Comparison of ENCODE assay signal across 7 cellular contexts in the genomic region with DNA sequence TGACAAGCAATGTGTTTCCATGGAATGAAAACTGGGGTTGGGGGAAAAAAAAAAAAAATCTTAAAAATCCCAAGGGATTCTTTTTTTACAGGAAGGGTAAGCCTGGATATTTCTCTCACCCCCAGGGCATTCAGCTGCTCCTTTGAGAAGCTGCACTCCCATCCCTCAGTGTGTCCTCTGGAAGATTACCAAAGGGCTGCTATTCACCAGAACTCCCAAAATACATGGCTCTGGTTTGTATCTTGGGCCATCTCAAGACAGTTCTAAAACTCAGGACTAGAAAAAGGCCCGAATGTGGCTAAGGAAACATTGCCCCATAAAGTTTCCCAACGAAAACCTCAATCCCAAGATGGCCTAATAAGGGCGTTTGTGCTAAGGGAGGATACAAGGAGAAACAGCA. TPM values are rescaled to one million over a fixed set of nuclear protein-coding genes. Genes with fewer than 3 reads are reported as not detected.
DNase-seq lines count a peak whose midpoint lies in the region; ATAC-seq, FAIRE-seq and TF ChIP-seq lines count a peak whose summit lies in the region.
"Not testable (repeated sequence)": the region's sequence is repeated elsewhere in the genome, so short reads cannot be mapped to it uniquely, and the experiment has no call there.

No MANE protein-coding gene starts in this region.

- H3K79me2 ChIP-seq in OCI-LY3 (ENCODE audit: low read length): peaks cover 56% of the 10 kb centered on the region
- H3K79me2 ChIP-seq in GM12878 (ENCODE audit: control insufficient read depth, insufficient read depth, low read length): peaks cover 11% of the 10 kb centered on the region
- peaks cover 13% of the 10 kb centered on the region for H3K79me2 ChIP-seq in neural cell (replicated peaks; ENCODE audit: insufficient read depth, low read length)

- H3K4me3 ChIP-seq in HUES48 (ENCODE audit: low read depth, low read length) (peak overlapping the region; percentile 78), OCI-LY3 (ENCODE audit: low read length) (peak overlapping the region; percentile 81), GM12878 (peak overlapping the region; percentile 69), iPS-11a (ENCODE audit: low read depth, low read length) (peak overlapping the region; percentile 67), neural cell (ENCODE audit: low read length) (peak overlapping the region; percentile 66)

- ATAC-seq in GM12878: not testable (repeated sequence)

- not testable (repeated sequence) for H2AFZ ChIP-seq in OCI-LY3 (ENCODE audit: low read depth, low read length); GM12878 (ENCODE audit: control insufficient read depth, low read depth, low read length); neural cell (ENCODE audit: low read depth, low read length)

- in situ Hi-C loops in GM12878 (cut with MboI): not testable (repeated sequence)

- CTCF ChIA-PET in Calu3 (lab: Charles Lee); activated CD4-positive, alpha-beta memory T cell treated with anti-CD3 and anti-CD28 coated beads, Interleukin-2, amount 10 ng/mL, durations not matched to agents 7 days and 5 days (lab: Charles Lee); GM12878 (lab: Yijun Ruan, JAX): not testable (repeated sequence)

- H3K27me3 Mint-ChIP-seq in Calu3 (ENCODE audit: unreplicated experiment); activated CD4-positive, alpha-beta memory T cell treated with anti-CD3 and anti-CD28 coated beads, Interleukin-2, amount 10 ng/mL, durations not matched to agents 7 days and 5 days: not testable (repeated sequence)

- not testable (repeated sequence) for BruUV-seq in Calu3 (replicated peaks; lab: Mats Ljungman, UMichigan); GM12878 (replicated peaks; lab: Mats Ljungman, UMichigan)

- H3K4me3 Mint-ChIP-seq in Calu3 (ENCODE audit: low read depth, unreplicated experiment): peak overlapping the region; percentile 79
- peak overlapping the region; percentile 90 for H3K4me3 Mint-ChIP-seq in activated CD4-positive, alpha-beta memory T cell treated with anti-CD3 and anti-CD28 coated beads, Interleukin-2, amount 10 ng/mL, durations not matched to agents 7 days and 5 days

- peaks cover 22% of the 10 kb centered on the region for H3K4me1 Mint-ChIP-seq in Calu3 (ENCODE audit: low read depth, unreplicated experiment)
- H3K4me1 Mint-ChIP-seq in activated CD4-positive, alpha-beta memory T cell treated with anti-CD3 and anti-CD28 coated beads, Interleukin-2, amount 10 ng/mL, durations not matched to agents 7 days and 5 days: peaks cover 30% of the 10 kb centered on the region

- H3K9me3 Mint-ChIP-seq in Calu3 (ENCODE audit: low read depth, unreplicated experiment); activated CD4-positive, alpha-beta memory T cell treated with anti-CD3 and anti-CD28 coated beads, Interleukin-2, amount 10 ng/mL, durations not matched to agents 7 days and 5 days: not testable (repeated sequence)

- H3K27ac ChIP-seq in HUES48 (ENCODE audit: low read depth, low read length); OCI-LY3 (ENCODE audit: low read length); GM12878 (ENCODE audit: control insufficient read depth, insufficient read depth); neural cell (ENCODE audit: low read length): not testable (repeated sequence)

- not testable (repeated sequence) for H3K27me3 ChIP-seq in HUES48 (ENCODE audit: control insufficient read depth, insufficient read depth, low read length); OCI-LY3 (ENCODE audit: low read depth, low read length); GM12878 (replicated peaks in 1 of 2; ENCODE audit: control insufficient read depth in 2 of 2, insufficient read depth in 2 of 2, low read length in 1 of 2); neural cell (ENCODE audit: insufficient read depth, low read depth, low read length)

- not testable (repeated sequence) for H3K27ac Mint-ChIP-seq in Calu3 (ENCODE audit: unreplicated experiment); activated CD4-positive, alpha-beta memory T cell treated with anti-CD3 and anti-CD28 coated beads, Interleukin-2, amount 10 ng/mL, durations not matched to agents 7 days and 5 days

- SMC1A ChIA-PET in GM12878 (lab: Charles Lee; ENCODE audit: uncharacterized antibody, unreplicated experiment): not testable (repeated sequence)

- not testable (repeated sequence) for H3K4me1 ChIP-seq in HUES48 (ENCODE audit: control insufficient read depth, insufficient read depth, low read length); OCI-LY3 (ENCODE audit: low read length); GM12878 (ENCODE audit: control insufficient read depth, insufficient read depth, low read length)

- H4K20me1 ChIP-seq in OCI-LY3 (ENCODE audit: insufficient read depth, low read length); GM12878 (ENCODE audit: control insufficient read depth, insufficient read depth); neural cell (ENCODE audit: insufficient read depth): not testable (repeated sequence)

- RAD21 ChIA-PET in GM12878 (lab: Charles Lee; ENCODE audit: unreplicated experiment): not testable (repeated sequence)

- intact Hi-C loops in Calu3 (cut with micrococcal nuclease; ENCODE audit: unreplicated experiment); GM12878 (cut with micrococcal nuclease; ENCODE audit: unreplicated experiment): not testable (repeated sequence)

- TF ChIP-seq CTCF in Calu3 (IDR thresholded peaks at IDR 0.05; ENCODE audit: unreplicated experiment); OCI-LY3 (IDR thresholded peaks at IDR 0.05; ENCODE audit: low read depth, low read length); GM12878 (IDR thresholded peaks at IDR 0.05 in 2 of 3, conservative IDR thresholded peaks at IDR 0.05 in 1 of 3; ENCODE audit: control insufficient read depth in 2 of 3, extremely low read depth in 1 of 3, insufficient read depth in 1 of 3, low read depth in 3 of 3, low read length in 3 of 3); neural cell (IDR thresholded peaks at IDR 0.05; ENCODE audit: poor library complexity, severe bottlenecking): not testable (repeated sequence)

- not testable (repeated sequence) for H3K9ac ChIP-seq in HUES48 (ENCODE audit: low read depth, low read length); GM12878 (ENCODE audit: control insufficient read depth, insufficient read depth, low read length); neural cell (ENCODE audit: low read length)
- H3K9ac ChIP-seq in OCI-LY3 (ENCODE audit: low read length): peak overlapping the region; percentile 71; the same call in 1 of the 2 replicates

- not testable (repeated sequence) for H3K36me3 ChIP-seq in HUES48 (ENCODE audit: control insufficient read depth, insufficient read depth, low read length); OCI-LY3 (replicated peaks; ENCODE audit: low read depth, low read length); GM12878 (ENCODE audit: control insufficient read depth in 2 of 2, insufficient read depth in 2 of 2, low read length in 1 of 2); neural cell (ENCODE audit: insufficient read depth, low read length)

- H3K36me3 Mint-ChIP-seq in Calu3 (ENCODE audit: insufficient read depth, unreplicated experiment): peaks cover 19% of the 10 kb centered on the region
- peaks cover 13% of the 10 kb centered on the region for H3K36me3 Mint-ChIP-seq in activated CD4-positive, alpha-beta memory T cell treated with anti-CD3 and anti-CD28 coated beads, Interleukin-2, amount 10 ng/mL, durations not matched to agents 7 days and 5 days (ENCODE audit: low read depth)

- TF ChIP-seq EP300 in GM12878 (IDR thresholded peaks at IDR 0.05; ENCODE audit: borderline replicate concordance in 1 of 2, control insufficient read depth in 1 of 2, low read depth in 2 of 2, low read length in 2 of 2); neural cell (conservative IDR thresholded peaks at IDR 0.05; ENCODE audit: poor library complexity, severe bottlenecking): not testable (repeated sequence)

- H3K4me2 ChIP-seq in OCI-LY3 (ENCODE audit: low read length): peak overlapping the region; percentile 81
- 0 out of 2 replicates have a peak overlapping the region, but pooled peaks have one; percentile 71 for H3K4me2 ChIP-seq in GM12878 (ENCODE audit: control insufficient read depth, insufficient read depth)
- peak overlapping the region; percentile 76 for H3K4me2 ChIP-seq in neural cell (ENCODE audit: low read length)

- not testable (repeated sequence) for FAIRE-seq in GM12878 (lab: Jason Lieb, UNC)

- not testable (repeated sequence) for TF ChIP-seq POLR2A in GM12878 (IDR thresholded peaks at IDR 0.05; ENCODE audit: low read depth, low read length)

- WGBS in GM12878 (ENCODE audit: insufficient coverage, insufficient replicate concordance, low lambda C conversion rate, missing lambda C conversion rate): 32% methylated on average over 3 of the region's 3 CpGs

- not testable (repeated sequence) for TF ChIP-seq RAD21 in GM12878 (IDR thresholded peaks at IDR 0.05; ENCODE audit: insufficient read depth, low read depth, low read length); neural cell (conservative IDR thresholded peaks at IDR 0.05)

- not testable (repeated sequence) for DNase-seq in Calu3; activated CD4-positive, alpha-beta memory T cell treated with anti-CD3 and anti-CD28 coated beads, Interleukin-2, amount 10 ng/mL, durations not matched to agents 7 days and 5 days; GM12878 (ENCODE audit: low read depth, low spot score)

- not testable (repeated sequence) for H3K9me2 ChIP-seq in neural cell (ENCODE audit: insufficient read depth, low read length)

- POLR2A ChIA-PET in activated CD4-positive, alpha-beta memory T cell treated with anti-CD3 and anti-CD28 coated beads, Interleukin-2, amount 10 ng/mL, durations not matched to agents 7 days and 5 days (lab: Charles Lee); GM12878 (lab: Charles Lee): not testable (repeated sequence)

- not testable (repeated sequence) for H3F3A ChIP-seq in neural cell (ENCODE audit: insufficient read depth, low read length, poor library complexity, severe bottlenecking)

- H3K9me3 ChIP-seq in HUES48 (ENCODE audit: control insufficient read depth, insufficient read depth, low read length); OCI-LY3 (ENCODE audit: insufficient read depth, low read length); GM12878 (replicated peaks; ENCODE audit: control insufficient read depth, insufficient read depth, low read length); neural cell (ENCODE audit: low read length): not testable (repeated sequence)

RNA-seq across cellular contexts. Expression of a gene that starts 1.4 kb away (rescaled TPM):
- total RNA-seq in Calu3 (2022): 26.4 and 27.0 TPM in 2 replicates
- total RNA-seq in activated CD4-positive, alpha-beta memory T cell treated with anti-CD3 and anti-CD28 coated beads, Interleukin-2, amount 10 ng/mL, durations not matched to agents 7 days and 5 days: 10 to 100 TPM in 1 of 2 experiments, 1 to 10 TPM in 1; 9.1 to 11.1 TPM
- total RNA-seq in GM12878 (2013; cell fraction: nucleolus; rRNA removed): 96.8 and 103 TPM in 2 replicates
- 15.6 and 16.9 TPM in 2 replicates for total RNA-seq in GM12878 (2014; rRNA removed)
- 21.4 and 22.5 TPM in 2 replicates for total RNA-seq in GM12878 (2014; rRNA removed; fragmentation: Illumina TruSeq; extraction: Trizol)
- 13.2 and 13.7 TPM in 2 replicates for total RNA-seq in GM12878 (2021)
- polyA plus RNA-seq in GM12878 (2011; ENCODE audit: low read depth): 3.7 TPM
- 24.2 and 29.0 TPM in 2 replicates for polyA plus RNA-seq in GM12878 (2011; rRNA removed)
- 12.0 TPM in 2 replicates for polyA plus RNA-seq in GM12878 (2011; cell fraction: cytosol; rRNA removed)
- 40.5 and 42.1 TPM in 2 replicates for polyA plus RNA-seq in GM12878 (2011; cell fraction: nucleus; rRNA removed)
- 6.5 and 7.8 TPM in 2 replicates for polyA plus RNA-seq in GM12878 (2012)
- polyA plus RNA-seq in GM12878 (2014; fragmentation: Illumina TruSeq; extraction: Trizol): 13.4 and 13.8 TPM in 2 replicates
- 1 to 10 TPM; 8.9 to 9.6 TPM for polyA plus RNA-seq in GM12878 (2014; fragmentation: Nextera tagmentation; extraction: Ambion mirVana)
- 11.7 and 13.0 TPM in 2 replicates for polyA plus RNA-seq in GM12878 (2014; rRNA removed)
- 10 to 100 TPM; 13.5 to 16.1 TPM for polyA plus RNA-seq in GM12878 (2016; fragmentation: Nextera tagmentation; extraction: Ambion mirVana)
- 30.1 and 32.9 TPM in 2 replicates for polyA minus RNA-seq in GM12878 (2011; rRNA and poly(A)+ RNA removed)
- polyA minus RNA-seq in GM12878 (2011; cell fraction: cytosol; rRNA and poly(A)+ RNA removed): 7.0 and 7.6 TPM in 2 replicates
- 35.3 and 59.3 TPM in 2 replicates for polyA minus RNA-seq in GM12878 (2011; cell fraction: nucleus; rRNA and poly(A)+ RNA removed)
- polyA plus RNA-seq in neural cell: 20.0 and 25.0 TPM in 2 replicates
- polyA minus RNA-seq in neural cell: 41.9 and 53.1 TPM in 2 replicates
